Comparison of ENCODE assay signal across 28 cellular contexts in the genomic region with DNA sequence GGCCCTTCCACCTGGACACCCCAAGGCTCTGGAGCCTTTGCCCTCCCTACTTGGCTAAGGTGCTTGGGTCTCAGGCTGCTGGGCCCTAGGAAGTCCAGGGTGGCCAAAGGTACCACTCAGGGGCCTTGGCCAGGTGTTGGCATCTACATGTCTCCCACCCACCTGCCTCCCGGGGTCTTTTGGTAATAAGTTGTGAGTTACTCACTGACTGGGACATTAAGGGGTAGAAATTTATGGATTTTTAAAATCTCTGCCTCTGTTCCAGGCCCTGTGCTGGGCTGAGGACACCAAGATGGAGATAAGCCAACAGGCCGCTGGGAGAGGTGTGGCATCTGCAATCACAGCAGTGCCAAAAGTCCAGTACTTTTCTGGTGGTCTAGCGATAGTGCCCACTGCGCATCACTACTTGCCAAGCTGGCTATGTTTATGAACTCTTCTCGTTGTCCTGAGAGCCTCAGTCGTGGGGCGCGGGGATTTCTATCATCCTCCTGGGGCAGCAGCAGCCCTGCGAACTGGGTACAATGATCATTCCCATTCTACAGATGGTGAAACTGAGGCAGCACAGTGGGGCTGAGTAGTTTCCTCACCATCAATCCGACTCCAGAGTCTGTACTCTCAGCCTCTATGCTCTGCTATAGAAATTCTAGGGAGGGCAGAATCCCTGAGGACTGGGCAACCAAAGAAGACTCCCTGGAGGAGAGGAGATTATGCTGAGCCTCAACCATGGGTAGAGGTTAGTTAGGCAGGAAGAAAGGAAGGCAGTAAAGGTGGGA. TPM values are rescaled to one million over a fixed set of nuclear protein-coding genes. Genes with fewer than 3 reads are reported as not detected.
"Had no signal": no experiment of that assay in that cellular context is flagged by ENCODE, and none has a peak within 500 bp of the region (broad histone marks: within the 10 kb centered on the region; RNA-seq: fewer than 3 reads in every experiment).

No MANE protein-coding gene starts in this region.

- H3K27ac ChIP-seq: adrenal gland, body of pancreas, colonic mucosa, dorsolateral prefrontal cortex, esophagus muscularis mucosa, foreskin keratinocyte, gastrocnemius medialis had no signal

- DNase-seq: activated CD4-positive, alpha-beta memory T cell treated with anti-CD3 and anti-CD28 coated beads, Interleukin-2, amount 10 ng/mL, durations not matched to agents 7 days and 5 days; activated CD4-positive, alpha-beta T cell treated with anti-CD3 and anti-CD28 coated beads for 1 hour; activated CD4-positive, alpha-beta T cell treated with anti-CD3 and anti-CD28 coated beads for 4 hours; activated CD4-positive, alpha-beta T cell treated with anti-CD3 and anti-CD28 coated beads, Interleukin-2, amount 10 ng/mL, durations not matched to agents 7 days and 5 days; activated CD4-positive, alpha-beta T cell treated with anti-CD3 and anti-CD28 coated beads, Interleukin-2, amount 50 U/mL, for 4 hours; activated CD8-positive, alpha-beta memory T cell treated with anti-CD3 and anti-CD28 coated beads, Interleukin-2, amount 50 U/mL, for 48 hours; activated gamma-delta T cell; activated naive CD4-positive, alpha-beta T cell; activated naive CD4-positive, alpha-beta T cell treated with anti-CD3 and anti-CD28 coated beads, Interleukin-2, amount 10 ng/mL, durations not matched to agents 7 days and 5 days; activated T-cell treated with anti-CD3 and anti-CD28 coated beads for 4 hours; activated T-cell treated with anti-CD3 and anti-CD28 coated beads, Interleukin-2, amount 50 U/mL, for 24 hours; activated T-cell treated with anti-CD3 and anti-CD28 coated beads, Interleukin-2, amount 50 U/mL, for 72 hours; adrenal gland; amygdala; body of pancreas; caudate nucleus; colonic mucosa; effector memory CD4-positive, alpha-beta T cell; erythroblast; foreskin keratinocyte; gastrocnemius medialis; T-helper 2 cell had no signal

- H3K4me1 ChIP-seq: adrenal gland, body of pancreas, colonic mucosa, foreskin keratinocyte had no signal

- ATAC-seq: activated naive CD4-positive, alpha-beta T cell treated with anti-CD3 and anti-CD28 coated beads, Interleukin-2, amount 50 U/mL, for 72 hours; activated T-cell treated with anti-CD3 and anti-CD28 coated beads, Interleukin-2, amount 50 U/mL, for 72 hours; body of pancreas; foreskin keratinocyte; gastrocnemius medialis had no signal

- H3K27ac Mint-ChIP-seq: activated CD4-positive, alpha-beta memory T cell treated with anti-CD3 and anti-CD28 coated beads, Interleukin-2, amount 10 ng/mL, durations not matched to agents 7 days and 5 days; activated CD4-positive, alpha-beta T cell treated with anti-CD3 and anti-CD28 coated beads, Interleukin-2, amount 10 ng/mL, durations not matched to agents 7 days and 5 days; activated naive CD4-positive, alpha-beta T cell treated with anti-CD3 and anti-CD28 coated beads, Interleukin-2, amount 10 ng/mL, durations not matched to agents 7 days and 5 days; activated T-cell treated with anti-CD3 and anti-CD28 coated beads, Interleukin-2, amount 50 U/mL, for 24 hours; activated T-cell treated with anti-CD3 and anti-CD28 coated beads, Interleukin-2, amount 50 U/mL, for 72 hours had no signal

- H3K36me3 Mint-ChIP-seq: activated naive CD4-positive, alpha-beta T cell treated with anti-CD3 and anti-CD28 coated beads, Interleukin-2, amount 10 ng/mL, durations not matched to agents 7 days and 5 days; activated naive CD4-positive, alpha-beta T cell treated with anti-CD3 and anti-CD28 coated beads, Interleukin-2, amount 50 U/mL, for 72 hours had no signal

- H3K4me1 Mint-ChIP-seq: activated CD4-positive, alpha-beta T cell treated with anti-CD3 and anti-CD28 coated beads, Interleukin-2, amount 10 ng/mL, durations not matched to agents 7 days and 5 days; activated naive CD4-positive, alpha-beta T cell treated with anti-CD3 and anti-CD28 coated beads, Interleukin-2, amount 10 ng/mL, durations not matched to agents 7 days and 5 days had no signal

- H3K9me3 ChIP-seq: adrenal gland, body of pancreas, colonic mucosa, esophagus muscularis mucosa, gastrocnemius medialis had no signal

- H3K9me3 Mint-ChIP-seq: activated CD4-positive, alpha-beta memory T cell treated with anti-CD3 and anti-CD28 coated beads, Interleukin-2, amount 10 ng/mL, durations not matched to agents 7 days and 5 days; activated CD4-positive, alpha-beta T cell treated with anti-CD3 and anti-CD28 coated beads, Interleukin-2, amount 10 ng/mL, durations not matched to agents 7 days and 5 days; activated naive CD4-positive, alpha-beta T cell treated with anti-CD3 and anti-CD28 coated beads, Interleukin-2, amount 10 ng/mL, durations not matched to agents 7 days and 5 days; activated naive CD4-positive, alpha-beta T cell treated with anti-CD3 and anti-CD28 coated beads, Interleukin-2, amount 50 U/mL, for 72 hours; activated T-cell treated with anti-CD3 and anti-CD28 coated beads, Interleukin-2, amount 50 U/mL, for 24 hours; activated T-cell treated with anti-CD3 and anti-CD28 coated beads, Interleukin-2, amount 50 U/mL, for 72 hours had no signal

- H3K4me3 Mint-ChIP-seq: activated CD4-positive, alpha-beta memory T cell treated with anti-CD3 and anti-CD28 coated beads, Interleukin-2, amount 10 ng/mL, durations not matched to agents 7 days and 5 days; activated CD4-positive, alpha-beta T cell treated with anti-CD3 and anti-CD28 coated beads, Interleukin-2, amount 10 ng/mL, durations not matched to agents 7 days and 5 days; activated naive CD4-positive, alpha-beta T cell treated with anti-CD3 and anti-CD28 coated beads, Interleukin-2, amount 10 ng/mL, durations not matched to agents 7 days and 5 days; activated T-cell treated with anti-CD3 and anti-CD28 coated beads, Interleukin-2, amount 50 U/mL, for 24 hours; activated T-cell treated with anti-CD3 and anti-CD28 coated beads, Interleukin-2, amount 50 U/mL, for 72 hours had no signal

- H3K27me3 ChIP-seq: adrenal gland, body of pancreas, colonic mucosa, dorsolateral prefrontal cortex, esophagus muscularis mucosa, gastrocnemius medialis had no signal

- H3K4me3 ChIP-seq: adrenal gland, body of pancreas, colonic mucosa, dorsolateral prefrontal cortex, esophagus muscularis mucosa, gastrocnemius medialis had no signal

- H3K27me3 Mint-ChIP-seq: activated CD4-positive, alpha-beta memory T cell treated with anti-CD3 and anti-CD28 coated beads, Interleukin-2, amount 10 ng/mL, durations not matched to agents 7 days and 5 days; activated CD4-positive, alpha-beta T cell treated with anti-CD3 and anti-CD28 coated beads, Interleukin-2, amount 10 ng/mL, durations not matched to agents 7 days and 5 days; activated T-cell treated with anti-CD3 and anti-CD28 coated beads, Interleukin-2, amount 50 U/mL, for 24 hours had no signal

- H3K36me3 ChIP-seq: adrenal gland, colonic mucosa, esophagus muscularis mucosa, gastrocnemius medialis had no signal

RNA-seq across cellular contexts. Expression of a gene that starts 36.2 kb away (rescaled TPM):
- total RNA-seq: activated CD4-positive, alpha-beta memory T cell treated with anti-CD3 and anti-CD28 coated beads, Interleukin-2, amount 10 ng/mL, durations not matched to agents 7 days and 5 days; activated CD4-positive, alpha-beta T cell treated with anti-CD3 and anti-CD28 coated beads, Interleukin-2, amount 10 ng/mL, durations not matched to agents 7 days and 5 days; activated naive CD4-positive, alpha-beta T cell treated with anti-CD3 and anti-CD28 coated beads, Interleukin-2, amount 50 U/mL, for 72 hours; activated T-cell treated with anti-CD3 and anti-CD28 coated beads, Interleukin-2, amount 50 U/mL, for 72 hours; adrenal gland; aorta; body of pancreas; colonic mucosa; dorsolateral prefrontal cortex; esophagus muscularis mucosa; foreskin keratinocyte; gastrocnemius medialis; glomerular endothelial cell; T-helper 1 cell treated with Interleukin-12 subunit alpha and Interleukin-12 subunit beta and Interleukin-4 antibody, amounts not matched to agents 30 ng/mL and 1 ng/mL, for 36 hours had no signal
- polyA plus RNA-seq: aorta, foreskin keratinocyte had no signal
